In the genomic region with DNA sequence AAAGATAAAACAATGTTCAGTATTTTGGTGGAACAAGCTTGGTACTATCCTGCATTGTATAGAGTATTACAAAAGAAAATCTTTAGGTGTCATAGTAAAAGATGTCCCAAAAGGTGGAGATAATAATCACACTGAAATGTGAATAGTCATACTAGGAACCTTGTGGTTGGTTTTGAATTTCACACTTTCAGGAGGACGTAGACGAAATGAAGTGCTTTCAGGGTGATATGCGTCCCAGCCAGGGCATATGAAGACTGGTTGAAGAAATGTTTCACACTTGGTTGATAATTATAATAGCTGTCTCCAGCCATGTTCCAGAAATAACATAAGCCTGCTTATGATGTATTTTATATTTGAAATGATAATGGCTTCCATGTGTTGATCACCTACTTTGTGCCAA, we compare ENCODE assay signal across 12 cellular contexts.
DNase-seq lines count a peak whose midpoint lies in the region; ATAC-seq and TF ChIP-seq lines count a peak whose summit lies in the region.
"Had no signal": no experiment of that assay in that cellular context is flagged by ENCODE, and none has a peak within 500 bp of the region (broad histone marks: within the 10 kb centered on the region; RNA-seq: fewer than 3 reads in every experiment).

No MANE protein-coding gene starts in this region.

- H3K4me3 ChIP-seq in CD8-positive, alpha-beta T cell (ENCODE audit: low read depth, low read length) = no peak overlapping the region
- H3K4me3 ChIP-seq in neural progenitor cell = no peak overlapping the region
- H3K4me3 ChIP-seq: smooth muscle cell had no signal

- intact Hi-C loops in CD8-positive, alpha-beta T cell (cut with DNase I, micrococcal nuclease) = no loop called here

- H3K9me3 Mint-ChIP-seq in CD8-positive, alpha-beta T cell = no peaks in the 10 kb centered on the region
- no peaks in the 10 kb centered on the region for H3K9me3 Mint-ChIP-seq in neural progenitor cell

- POLR2A ChIA-PET in CD8-positive, alpha-beta T cell (lab: Charles Lee) = interaction anchor here (1.0 kb wide), 1 partner anchor 13 kb away, joined by 3 read pairs; no protein-coding TSS in a partner anchor

- H3K27ac Mint-ChIP-seq in CD8-positive, alpha-beta T cell = no peak overlapping the region
- H3K27ac Mint-ChIP-seq in T-helper 17 cell (no peak overlapping the region), neural progenitor cell (no peak overlapping the region)

- H3K4me1 Mint-ChIP-seq in CD8-positive, alpha-beta T cell (ENCODE audit: low read depth) = peaks cover 13% of the 10 kb centered on the region
- H3K4me1 Mint-ChIP-seq in T-helper 17 cell (peaks cover 6% of the 10 kb centered on the region), neural progenitor cell (no peaks in the 10 kb centered on the region)

- peak; percentile 14 for ATAC-seq in CD8-positive, alpha-beta T cell
- peak; percentile 67 for ATAC-seq in GM18907 (IDR thresholded peaks at IDR 0.05; ENCODE audit: unreplicated experiment)
- peak; percentile 83 for ATAC-seq in GM21825 (IDR thresholded peaks at IDR 0.05; ENCODE audit: unreplicated experiment)
- ATAC-seq in HG03521 (IDR thresholded peaks at IDR 0.05; ENCODE audit: unreplicated experiment) = peak; percentile 71
- no peak for ATAC-seq in T-helper 17 cell

- no peaks in the 10 kb centered on the region for H3K9me3 ChIP-seq in CD8-positive, alpha-beta T cell (ENCODE audit: low read length)
- no peaks in the 10 kb centered on the region for H3K9me3 ChIP-seq in T-helper 17 cell (ENCODE audit: control insufficient read depth, low read length, poor library complexity, severe bottlenecking)
- no peaks in the 10 kb centered on the region for H3K9me3 ChIP-seq in neural progenitor cell (ENCODE audit: low read depth)

- no peaks in the 10 kb centered on the region for H3K27me3 ChIP-seq in CD8-positive, alpha-beta T cell (ENCODE audit: insufficient read depth, low read length)
- no peaks in the 10 kb centered on the region for H3K27me3 ChIP-seq in neural progenitor cell
- H3K27me3 ChIP-seq: brain microvascular endothelial cell had no signal

- H3K9ac ChIP-seq in neural progenitor cell = no peak overlapping the region

- no peak for DNase-seq in CD8-positive, alpha-beta T cell
- DNase-seq in T-helper 17 cell (no peak), globus pallidus (ENCODE audit: low spot score) (no peak), neural progenitor cell (ENCODE audit: low spot score) (no peak), DMS 273 treated with DMSO at 0.1 percent for 48 hours (lab: John Stamatoyannopoulos, UW) (no peak)
- DNase-seq: brain microvascular endothelial cell, Karpas-422, NCI-H446 treated with DMSO at 0.1 percent for 48 hours had no signal

- H2AFZ ChIP-seq in neural progenitor cell (replicated peaks) = no peak overlapping the region

- H3K27me3 Mint-ChIP-seq in CD8-positive, alpha-beta T cell (ENCODE audit: low read depth) = no peaks in the 10 kb centered on the region
- H3K27me3 Mint-ChIP-seq in T-helper 17 cell = no peaks in the 10 kb centered on the region
- peaks cover 2% of the 10 kb centered on the region for H3K27me3 Mint-ChIP-seq in neural progenitor cell (ENCODE audit: insufficient read depth, low read depth)

- H4K20me1 ChIP-seq in neural progenitor cell (ENCODE audit: low read depth) = no peaks in the 10 kb centered on the region

- H3K36me3 Mint-ChIP-seq in CD8-positive, alpha-beta T cell = peaks cover 46% of the 10 kb centered on the region
- H3K36me3 Mint-ChIP-seq in T-helper 17 cell (ENCODE audit: low read depth) (peaks cover 2% of the 10 kb centered on the region), neural progenitor cell (peaks cover 2% of the 10 kb centered on the region)

- no peak overlapping the region for H3K4me2 ChIP-seq in neural progenitor cell
- H3K4me2 ChIP-seq: smooth muscle cell had no signal

- CTCF ChIA-PET in CD8-positive, alpha-beta T cell (lab: Charles Lee) = interaction anchor here (0.7 to 3.0 kb wide), 2 partner anchors 14 to 430 kb away, joined by 3 to 8 read pairs; no protein-coding TSS in a partner anchor

- H3K4me1 ChIP-seq in CD8-positive, alpha-beta T cell (ENCODE audit: insufficient read depth, low read length) = no peaks in the 10 kb centered on the region
- no peaks in the 10 kb centered on the region for H3K4me1 ChIP-seq in neural progenitor cell

- no peak for TF ChIP-seq CTCF in CD8-positive, alpha-beta T cell (IDR thresholded peaks at IDR 0.05)
- no peak for TF ChIP-seq CTCF in neural progenitor cell (IDR thresholded peaks at IDR 0.05)

- H3K36me3 ChIP-seq in CD8-positive, alpha-beta T cell (ENCODE audit: insufficient read depth, low read length) = peaks cover 6% of the 10 kb centered on the region
- no peaks in the 10 kb centered on the region for H3K36me3 ChIP-seq in neural progenitor cell
- H3K36me3 ChIP-seq: brain microvascular endothelial cell had no signal

- no peaks in the 10 kb centered on the region for H3F3A ChIP-seq in neural progenitor cell (ENCODE audit: low read depth)

- no peaks in the 10 kb centered on the region for H3K79me2 ChIP-seq in neural progenitor cell (ENCODE audit: low read depth)

- H3K4me3 Mint-ChIP-seq in CD8-positive, alpha-beta T cell = no peak overlapping the region
- H3K4me3 Mint-ChIP-seq in T-helper 17 cell (no peak overlapping the region), neural progenitor cell (no peak overlapping the region)

- H3K27ac ChIP-seq in CD8-positive, alpha-beta T cell (ENCODE audit: low read depth, low read length) = no peak overlapping the region
- no peak overlapping the region for H3K27ac ChIP-seq in neural progenitor cell
- H3K27ac ChIP-seq: brain microvascular endothelial cell had no signal
